Comparison of ENCODE assay signal across 18 cellular contexts in the genomic region with DNA sequence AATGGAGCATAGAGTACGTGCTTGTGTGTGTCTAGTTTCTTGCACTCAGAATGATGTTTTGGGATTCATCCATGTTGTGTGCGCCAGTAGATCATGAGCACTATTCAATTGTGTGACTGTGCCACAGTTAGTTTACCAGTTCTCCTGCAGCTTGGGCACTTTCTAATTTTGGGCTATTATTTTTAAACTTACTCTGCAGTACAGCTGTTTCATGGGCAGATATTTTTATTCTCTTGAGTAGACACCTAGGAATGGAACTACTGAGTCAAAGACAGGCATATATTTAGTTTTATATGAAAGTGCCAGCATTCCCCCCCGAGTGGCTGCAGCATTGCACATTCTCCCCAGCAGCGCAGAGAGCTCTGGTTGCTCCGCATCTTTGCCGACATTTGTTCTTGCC.
DNase-seq lines count a peak whose midpoint lies in the region; TF ChIP-seq lines count a peak whose summit lies in the region.
"Had no signal": no experiment of that assay in that cellular context is flagged by ENCODE, and none has a peak within 500 bp of the region (broad histone marks: within the 10 kb centered on the region; RNA-seq: fewer than 3 reads in every experiment).

No MANE protein-coding gene starts in this region.

- DNase-seq in HL-60 (ENCODE audit: low read depth in 1 of 2, low spot score in 1 of 2) (no peak), nephron progenitor cell (no peak), vagina (ENCODE audit: extremely low spot score in 2 of 2) (no peak), NCI-H2081 treated with DMSO at 0.1 percent for 48 hours (lab: John Stamatoyannopoulos, UW) (no peak), COR-L47 (lab: John Stamatoyannopoulos, UW) (no peak), NCI-H187 (lab: John Stamatoyannopoulos, UW) (no peak)
- DNase-seq: BE2C; CD4-positive, alpha-beta memory T cell; DND-41; KBM-7; NCI-H1436 treated with DMSO at 0.1 percent for 48 hours; NCI-H2081; NCI-H2227 treated with DMSO at 0.1 percent for 48 hours; NCI-H524 treated with DMSO at 0.1 percent for 48 hours; Peyer's patch had no signal

- H3K4me1 Mint-ChIP-seq in dendritic cell treated with granulocyte-macrophage colony-stimulating factor and Interleukin-4, amounts not matched to agents 40 ng/mL and 50 ng/mL, for 4 days (ENCODE audit: low read depth) = peaks cover 79% of the 10 kb centered on the region
- peaks cover 53% of the 10 kb centered on the region for H3K4me1 Mint-ChIP-seq in nephron progenitor cell

- H3K4me1 ChIP-seq in vagina = peaks cover 58% of the 10 kb centered on the region
- H3K4me1 ChIP-seq: HAP-1 had no signal

- peaks cover 25% of the 10 kb centered on the region for H3K36me3 Mint-ChIP-seq in dendritic cell treated with granulocyte-macrophage colony-stimulating factor and Interleukin-4, amounts not matched to agents 40 ng/mL and 50 ng/mL, for 4 days (ENCODE audit: low read depth)
- no peaks in the 10 kb centered on the region for H3K36me3 Mint-ChIP-seq in nephron progenitor cell (ENCODE audit: low read depth)

- intact Hi-C loops in dendritic cell treated with granulocyte-macrophage colony-stimulating factor and Interleukin-4, amounts not matched to agents 40 ng/mL and 50 ng/mL, for 4 days (cut with micrococcal nuclease) = no loop called here
- intact Hi-C loops in vagina (cut with DNase I) = no loop called here

- peak overlapping the region; percentile 98 for H3K27ac Mint-ChIP-seq in dendritic cell treated with granulocyte-macrophage colony-stimulating factor and Interleukin-4, amounts not matched to agents 40 ng/mL and 50 ng/mL, for 4 days
- H3K27ac Mint-ChIP-seq in nephron progenitor cell = peak overlapping the region; percentile 72
- H3K27ac Mint-ChIP-seq: CD4-positive, alpha-beta memory T cell had no signal

- H3K9me3 Mint-ChIP-seq in dendritic cell treated with granulocyte-macrophage colony-stimulating factor and Interleukin-4, amounts not matched to agents 40 ng/mL and 50 ng/mL, for 4 days = peaks cover 20% of the 10 kb centered on the region
- H3K9me3 Mint-ChIP-seq in nephron progenitor cell = peaks cover 8% of the 10 kb centered on the region

- no peaks in the 10 kb centered on the region for H3K27me3 ChIP-seq in HL-60 (ENCODE audit: insufficient read depth, poor library complexity, severe bottlenecking)
- H3K27me3 ChIP-seq in vagina = no peaks in the 10 kb centered on the region
- H3K27me3 ChIP-seq: BE2C, Peyer's patch had no signal

- no peaks in the 10 kb centered on the region for H3K36me3 ChIP-seq in vagina
- H3K36me3 ChIP-seq: BE2C, HAP-1, Peyer's patch had no signal

- peak overlapping the region; percentile 39 for H3K27ac ChIP-seq in HL-60 (replicated peaks)
- H3K27ac ChIP-seq in vagina = peak overlapping the region; percentile 95
- H3K27ac ChIP-seq: SK-N-MC had no signal

- no peak for TF ChIP-seq POLR2A in vagina (IDR thresholded peaks at IDR 0.05)

- no peak overlapping the region for H3K4me3 ChIP-seq in HL-60 (replicated peaks; ENCODE audit: insufficient read depth, low read length)
- no peak overlapping the region for H3K4me3 ChIP-seq in vagina
- H3K4me3 ChIP-seq: HAP-1, Peyer's patch, SK-N-MC had no signal

- no peaks in the 10 kb centered on the region for H3K9me3 ChIP-seq in vagina
- H3K9me3 ChIP-seq: BE2C, HAP-1, Peyer's patch had no signal

- no peak for TF ChIP-seq CTCF in HL-60 (IDR thresholded peaks at IDR 0.05; ENCODE audit: insufficient read depth, low read length)
- TF ChIP-seq CTCF in nephron progenitor cell (IDR thresholded peaks at IDR 0.05) = no peak
- no peak for TF ChIP-seq CTCF in vagina (IDR thresholded peaks at IDR 0.05)

- H3K4me3 Mint-ChIP-seq in dendritic cell treated with granulocyte-macrophage colony-stimulating factor and Interleukin-4, amounts not matched to agents 40 ng/mL and 50 ng/mL, for 4 days = no peak overlapping the region
- no peak overlapping the region for H3K4me3 Mint-ChIP-seq in nephron progenitor cell
- H3K4me3 Mint-ChIP-seq: CD4-positive, alpha-beta memory T cell had no signal

- no peaks in the 10 kb centered on the region for H3K27me3 Mint-ChIP-seq in dendritic cell treated with granulocyte-macrophage colony-stimulating factor and Interleukin-4, amounts not matched to agents 40 ng/mL and 50 ng/mL, for 4 days
- no peaks in the 10 kb centered on the region for H3K27me3 Mint-ChIP-seq in nephron progenitor cell (ENCODE audit: low read depth, poor library complexity)
- H3K27me3 Mint-ChIP-seq: CD4-positive, alpha-beta memory T cell had no signal
